In genomic region chr22:21952586-21953571, GRCh38 we compare ENCODE assay signal across 8 cellular contexts. TPM values are rescaled to one million over a fixed set of nuclear protein-coding genes. Genes with fewer than 3 reads are reported as not detected.
DNase-seq lines count a peak whose midpoint lies in the region; FAIRE-seq and TF ChIP-seq lines count a peak whose summit lies in the region.

TSS of gene PPM1F (minus strand) at chr22:21952848. CDS start at chr22:21946048, 6,800 bp downstream.

- H3K27ac Mint-ChIP-seq in activated T-cell treated with anti-CD3 and anti-CD28 coated beads, Interleukin-2, amount 50 U/mL, for 24 hours = peak within 1 kb of the TSS; percentile 90

- no peaks in the 10 kb centered on the region for H3K9me2 ChIP-seq in PC-9 (ENCODE audit: insufficient read depth)

- peak; percentile 80 for DNase-seq in Ammon's horn (ENCODE audit: low spot score)
- peak; percentile 82 for DNase-seq in HTR-8/SVneo (ENCODE audit: insufficient read length, low spot score)
- peak in 1 of 2 experiments; percentile 83 for DNase-seq in PC-9
- DNase-seq in activated T-cell treated with anti-CD3 and anti-CD28 coated beads, Interleukin-2, amount 50 U/mL, for 24 hours = peak; percentile 96
- peak; percentile 94 for DNase-seq in stimulated activated CD8-positive, alpha-beta memory T cell treated with anti-CD3 and anti-CD28 coated beads, Interleukin-4, amount 100 ng/mL, for 48 hours

- H3K36me3 ChIP-seq in PC-9 (ENCODE audit: low read depth) (no peaks in the 10 kb centered on the region), esophagus (ENCODE audit: control insufficient read depth in 2 of 2, insufficient read depth in 2 of 2, low read length in 1 of 2) (peaks cover 0 to 2% of the 10 kb centered on the region in 2 donors), muscle layer of colon (ENCODE audit: insufficient read depth, low read length) (no peaks in the 10 kb centered on the region)

- H3K4me2 ChIP-seq in PC-9 = peak within 1 kb of the TSS; percentile 82

- H3K4me1 ChIP-seq in PC-9 (replicated peaks; ENCODE audit: insufficient read depth) (peaks cover 5% of the 10 kb centered on the region), esophagus (ENCODE audit: control insufficient read depth in 2 of 2, insufficient read depth in 2 of 2, low read length in 1 of 2) (peaks cover 4 to 10% of the 10 kb centered on the region in 2 donors), muscle layer of colon (ENCODE audit: insufficient read depth, low read length) (peaks cover 7% of the 10 kb centered on the region)

- H3K27me3 ChIP-seq in PC-9 (ENCODE audit: insufficient read depth, low read depth) (no peaks in the 10 kb centered on the region), esophagus (ENCODE audit: control insufficient read depth in 1 of 2, insufficient read depth in 2 of 2, low read length in 2 of 2) (no peaks in the 10 kb centered on the region), muscle layer of colon (ENCODE audit: control insufficient read depth in 1 of 2, insufficient read depth in 2 of 2, low read length in 2 of 2) (no peaks in the 10 kb centered on the region)

- H3K4me3 ChIP-seq in PC-9 = peak within 1 kb of the TSS; percentile 60
- H3K4me3 ChIP-seq in esophagus (ENCODE audit: low read depth in 1 of 2, low read length in 2 of 2) = peak within 1 kb of the TSS; percentile 76 to 86
- H3K4me3 ChIP-seq in muscle layer of colon (ENCODE audit: low read depth in 1 of 2, low read length in 2 of 2) = peak within 1 kb of the TSS; percentile 65 to 71

- H4K20me1 ChIP-seq in PC-9 (ENCODE audit: insufficient read depth) = no peaks in the 10 kb centered on the region

- H3K27me3 Mint-ChIP-seq in activated T-cell treated with anti-CD3 and anti-CD28 coated beads, Interleukin-2, amount 50 U/mL, for 24 hours = no peaks in the 10 kb centered on the region

- H3F3A ChIP-seq in PC-9 (ENCODE audit: insufficient read depth, low read depth) = peaks cover 5% of the 10 kb centered on the region; the same call in 1 of the 2 replicates

- peaks cover 21% of the 10 kb centered on the region for H3K4me1 Mint-ChIP-seq in activated T-cell treated with anti-CD3 and anti-CD28 coated beads, Interleukin-2, amount 50 U/mL, for 24 hours (ENCODE audit: low read depth)

- peak within 1 kb of the TSS; percentile 76 for H2AFZ ChIP-seq in PC-9

- intact Hi-C loops in PC-9 (cut with micrococcal nuclease; ENCODE audit: unreplicated experiment) = loop anchor here (2.0 kb wide), 2 partner anchors 14 to 240 kb away; no protein-coding TSS in a partner anchor

- FAIRE-seq in HTR-8/SVneo (lab: Jason Lieb, UNC) = peak; percentile 28

- H3K9me3 Mint-ChIP-seq in activated T-cell treated with anti-CD3 and anti-CD28 coated beads, Interleukin-2, amount 50 U/mL, for 24 hours = no peaks in the 10 kb centered on the region

- peak within 1 kb of the TSS; percentile 53 for H3K9ac ChIP-seq in muscle layer of colon (ENCODE audit: low read length)

- no TSS peak for BruUV-seq in PC-9 (replicated peaks; lab: Mats Ljungman, UMichigan)

- H3K79me2 ChIP-seq in PC-9 (ENCODE audit: low read depth) = 0 out of 2 replicates have a peak, but pooled peaks cover 11% of the 10 kb centered on the region

- POLR2A ChIA-PET in PC-9 (lab: Charles Lee; ENCODE audit: unreplicated experiment) = no interaction called here

- peak within 1 kb of the TSS; percentile 86 for H3K4me3 Mint-ChIP-seq in activated T-cell treated with anti-CD3 and anti-CD28 coated beads, Interleukin-2, amount 50 U/mL, for 24 hours

- peak; percentile 29 for TF ChIP-seq POLR2A in GM19099 (IDR thresholded peaks at IDR 0.05; ENCODE audit: extremely low read depth, insufficient read length, low read depth)

- CTCF ChIA-PET in PC-9 (lab: Charles Lee) = interaction anchor here (0.5 to 0.6 kb wide), 4 partner anchors 15 to 28 kb away, joined by 3 to 6 read pairs (median 4); no protein-coding TSS in a partner anchor

- 9 to 10% methylated on average over 55 to 58 of the region's 58 CpGs for WGBS in esophagus, 2 donors

- TF ChIP-seq CTCF in PC-9 (conservative IDR thresholded peaks at IDR 0.05) = peak; percentile 64

- no peak within 1 kb of the TSS for H3K27ac ChIP-seq in PC-9
- H3K27ac ChIP-seq in esophagus (ENCODE audit: low read depth in 2 of 2, low read length in 1 of 2) = peak within 1 kb of the TSS; percentile 83 to 85
- H3K27ac ChIP-seq in muscle layer of colon (ENCODE audit: low read depth, low read length) = peak within 1 kb of the TSS; percentile 80

- H3K36me3 Mint-ChIP-seq in activated T-cell treated with anti-CD3 and anti-CD28 coated beads, Interleukin-2, amount 50 U/mL, for 24 hours (ENCODE audit: low read depth) = peaks cover 4% of the 10 kb centered on the region

- H3K9me3 ChIP-seq in PC-9 (ENCODE audit: insufficient read depth, low read depth) = no peaks in the 10 kb centered on the region
- H3K9me3 ChIP-seq in esophagus (ENCODE audit: control insufficient read depth in 2 of 2, insufficient read depth in 1 of 2, low read depth in 1 of 2, low read length in 1 of 2) = no peaks in the 10 kb centered on the region
- H3K9me3 ChIP-seq in muscle layer of colon (ENCODE audit: low read length) = no peaks in the 10 kb centered on the region

RNA-seq across cellular contexts. Expression of gene PPM1F, which starts in this region (rescaled TPM):
- total RNA-seq in PC-9 (2021) = 20.6 and 22.1 TPM in 2 replicates
- 10 to 100 TPM; 14.3 to 15.5 TPM for polyA plus RNA-seq in esophagus
